7 cellular contexts compared by ENCODE assay signal in genomic region chr2:87469180-87470151, GRCh38.
DNase-seq lines count a peak whose midpoint lies in the region; ATAC-seq lines count a peak whose summit lies in the region.
"Not testable (repeated sequence)": the region's sequence is repeated elsewhere in the genome, so short reads cannot be mapped to it uniquely, and the experiment has no call there.

No MANE protein-coding gene starts in this region.

- not testable (repeated sequence) for H3K27me3 Mint-ChIP-seq in T-helper 1 cell treated with Interleukin-12 subunit alpha and Interleukin-12 subunit beta and Interleukin-4 antibody, amounts not matched to agents 30 μg/mL and 1 μg/mL, for 36 hours (ENCODE audit: low read depth); activated naive CD4-positive, alpha-beta T cell treated with anti-CD3 and anti-CD28 coated beads, Interleukin-2, amount 10 ng/mL, durations not matched to agents 7 days and 5 days

- H3K4me1 Mint-ChIP-seq in T-helper 1 cell treated with Interleukin-12 subunit alpha and Interleukin-12 subunit beta and Interleukin-4 antibody, amounts not matched to agents 30 μg/mL and 1 μg/mL, for 36 hours (ENCODE audit: low read depth): peaks cover 34% of the 10 kb centered on the region
- H3K4me1 Mint-ChIP-seq in activated naive CD4-positive, alpha-beta T cell treated with anti-CD3 and anti-CD28 coated beads, Interleukin-2, amount 10 ng/mL, durations not matched to agents 7 days and 5 days: peaks cover 65% of the 10 kb centered on the region

- CTCF ChIA-PET in activated naive CD4-positive, alpha-beta T cell treated with anti-CD3 and anti-CD28 coated beads, Interleukin-2, amount 10 ng/mL, durations not matched to agents 7 days and 5 days (lab: Charles Lee): not testable (repeated sequence)

- peak overlapping the region; percentile 84 for H3K4me3 Mint-ChIP-seq in T-helper 1 cell treated with Interleukin-12 subunit alpha and Interleukin-12 subunit beta and Interleukin-4 antibody, amounts not matched to agents 30 μg/mL and 1 μg/mL, for 36 hours
- H3K4me3 Mint-ChIP-seq in activated naive CD4-positive, alpha-beta T cell treated with anti-CD3 and anti-CD28 coated beads, Interleukin-2, amount 10 ng/mL, durations not matched to agents 7 days and 5 days: peak overlapping the region; percentile 81

- peaks cover 12% of the 10 kb centered on the region for H3K36me3 Mint-ChIP-seq in T-helper 1 cell treated with Interleukin-12 subunit alpha and Interleukin-12 subunit beta and Interleukin-4 antibody, amounts not matched to agents 30 μg/mL and 1 μg/mL, for 36 hours (ENCODE audit: low read depth)
- peaks cover 16% of the 10 kb centered on the region for H3K36me3 Mint-ChIP-seq in activated naive CD4-positive, alpha-beta T cell treated with anti-CD3 and anti-CD28 coated beads, Interleukin-2, amount 10 ng/mL, durations not matched to agents 7 days and 5 days

- not testable (repeated sequence) for H3K9me3 Mint-ChIP-seq in T-helper 1 cell treated with Interleukin-12 subunit alpha and Interleukin-12 subunit beta and Interleukin-4 antibody, amounts not matched to agents 30 μg/mL and 1 μg/mL, for 36 hours; activated naive CD4-positive, alpha-beta T cell treated with anti-CD3 and anti-CD28 coated beads, Interleukin-2, amount 10 ng/mL, durations not matched to agents 7 days and 5 days

- DNase-seq in activated naive CD4-positive, alpha-beta T cell treated with anti-CD3 and anti-CD28 coated beads, Interleukin-2, amount 10 ng/mL, durations not matched to agents 7 days and 5 days: peak; percentile 54
- peak; percentile 3 for DNase-seq in germinal center (ENCODE audit: low spot score)
- not testable (repeated sequence) for DNase-seq in sciatic nerve (ENCODE audit: low spot score)

- peak overlapping the region; percentile 98 for H3K27ac Mint-ChIP-seq in T-helper 1 cell treated with Interleukin-12 subunit alpha and Interleukin-12 subunit beta and Interleukin-4 antibody, amounts not matched to agents 30 μg/mL and 1 μg/mL, for 36 hours
- H3K27ac Mint-ChIP-seq in activated naive CD4-positive, alpha-beta T cell treated with anti-CD3 and anti-CD28 coated beads, Interleukin-2, amount 10 ng/mL, durations not matched to agents 7 days and 5 days: peak overlapping the region; percentile 99

- peak; percentile 41 for ATAC-seq in GM18502 (IDR thresholded peaks at IDR 0.05; ENCODE audit: poor library complexity, unreplicated experiment)
- ATAC-seq in GM21786 (IDR thresholded peaks at IDR 0.05; ENCODE audit: unreplicated experiment): peak; percentile 33
- ATAC-seq in HG03342 (IDR thresholded peaks at IDR 0.05; ENCODE audit: unreplicated experiment): peak; percentile 42
- ATAC-seq in sciatic nerve: peak; percentile 24

- intact Hi-C loops in sciatic nerve (cut with DNase I): not testable (repeated sequence)
